8 cellular contexts compared by ENCODE assay signal in the genomic region with DNA sequence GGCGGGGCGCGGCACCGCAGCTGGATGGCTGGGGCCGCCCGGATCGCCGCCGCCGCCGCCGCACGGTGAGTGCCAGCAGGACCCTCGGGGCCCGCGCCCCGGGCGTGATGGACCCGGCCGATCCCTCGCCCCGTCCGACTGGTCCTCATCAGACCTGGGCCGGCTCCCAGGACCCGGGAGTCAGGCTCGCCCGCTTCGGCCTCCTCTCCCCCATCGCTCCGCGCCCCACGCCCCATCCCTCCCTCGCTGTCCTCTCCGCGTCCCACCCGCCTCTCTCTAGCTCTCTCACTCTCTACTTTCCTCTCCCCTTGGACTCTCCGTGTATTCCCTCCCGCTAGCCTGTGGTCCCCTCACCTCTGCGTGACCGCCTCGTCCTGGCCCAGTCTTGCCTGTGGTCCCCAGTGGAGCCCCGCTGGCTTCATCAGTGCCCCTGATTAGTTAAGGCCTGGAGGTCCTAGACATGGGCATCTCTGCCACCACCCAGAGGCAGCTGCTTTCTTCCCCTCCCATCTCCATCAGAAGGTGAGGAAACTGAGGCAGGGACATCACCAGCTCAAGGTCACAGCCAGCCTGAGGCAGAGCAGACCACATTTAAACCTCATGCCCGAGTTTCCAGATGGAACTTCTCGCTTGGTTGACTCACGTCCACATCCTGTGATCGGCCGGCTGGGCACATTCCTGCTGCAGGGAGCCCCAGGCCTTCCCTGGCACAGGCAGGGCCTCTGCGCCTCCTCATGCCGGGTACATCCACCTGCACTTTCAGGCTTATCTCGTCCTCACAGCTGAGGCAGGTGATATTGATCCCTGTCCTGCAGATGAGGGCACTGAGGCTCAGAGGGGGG. TPM values are rescaled to one million over a fixed set of nuclear protein-coding genes. Genes with fewer than 3 reads are reported as not detected.
DNase-seq lines count a peak whose midpoint lies in the region; ATAC-seq, FAIRE-seq and TF ChIP-seq lines count a peak whose summit lies in the region.

No MANE protein-coding gene starts in this region.

- peak overlapping the region; percentile 75 for H3K4me3 ChIP-seq in MM.1S (ENCODE audit: low read length)
- H3K4me3 ChIP-seq in kidney (ENCODE audit: low read length in 2 of 2): peak overlapping the region; percentile 67 to 94

- H3K4me1 ChIP-seq in MM.1S (ENCODE audit: low read length) (peaks cover 15% of the 10 kb centered on the region), kidney (ENCODE audit: control insufficient read depth in 1 of 2, insufficient read depth in 1 of 2, low read depth in 1 of 2, low read length in 2 of 2) (peaks cover 15 to 22% of the 10 kb centered on the region in 2 donors)

- H3K79me2 ChIP-seq in MM.1S (ENCODE audit: low read length): no peaks in the 10 kb centered on the region

- ATAC-seq in activated CD8-positive, alpha-beta memory T cell treated with anti-CD3 and anti-CD28 coated beads, Interleukin-2, amount 10 ng/mL, durations not matched to agents 7 days and 5 days: no peak
- peak in 1 of 2 donors; percentile 12 for ATAC-seq in stimulated activated naive B cell treated with anti-CD40 and anti-IgM and Interleukin-4, amounts not matched to agents 10 μg/mL and 1 μg/mL and 100 μg/mL, for 72 hours (replicated peaks)
- no peak for ATAC-seq in HG02885 (IDR thresholded peaks at IDR 0.05; ENCODE audit: poor library complexity, unreplicated experiment)
- no peak for ATAC-seq in HG03039 (IDR thresholded peaks at IDR 0.05; ENCODE audit: unreplicated experiment)

- H3K27ac Mint-ChIP-seq in activated CD8-positive, alpha-beta memory T cell treated with anti-CD3 and anti-CD28 coated beads, Interleukin-2, amount 10 ng/mL, durations not matched to agents 7 days and 5 days: peak overlapping the region; percentile 79
- H3K27ac Mint-ChIP-seq in stimulated activated naive B cell treated with anti-CD40 and anti-IgM and Interleukin-4, amounts not matched to agents 10 μg/mL and 1 μg/mL and 100 μg/mL, for 72 hours: peak overlapping the region; percentile 96

- no peak for DNase-seq in activated CD8-positive, alpha-beta memory T cell treated with anti-CD3 and anti-CD28 coated beads, Interleukin-2, amount 10 ng/mL, durations not matched to agents 7 days and 5 days
- DNase-seq in activated CD8-positive, alpha-beta memory T cell treated with anti-CD3 and anti-CD28 coated beads, Interleukin-2, amount 50 U/mL, for 4 hours: no peak
- DNase-seq in MM.1S (no peak), T47D (ENCODE audit: low read depth in 1 of 2, low spot score in 1 of 2) (peak; percentile 63 to 77), kidney (peak; percentile 91)
- no peak for DNase-seq in stimulated activated naive B cell treated with anti-CD40 and anti-IgM and Interleukin-4, amounts not matched to agents 10 μg/mL and 1 μg/mL and 100 μg/mL, for 72 hours

- H3K9me2 ChIP-seq in MM.1S (replicated peaks; ENCODE audit: insufficient read depth, low read length): no peaks in the 10 kb centered on the region

- no peak for FAIRE-seq in kidney (lab: Jason Lieb, UNC)

- in situ Hi-C loops in T47D (cut with HindIII; ENCODE audit: low pct_unique_long_range_greater_than_20kb, low sequenced_read_pairs): no loop called here

- intact Hi-C loops in kidney (cut with DNase I): no loop called here

- H3K4me2 ChIP-seq in MM.1S (ENCODE audit: low read depth, low read length): peak overlapping the region; percentile 96

- H3K9ac ChIP-seq in MM.1S (ENCODE audit: low read length): peak overlapping the region; percentile 74; the same call in 1 of the 2 replicates
- H3K9ac ChIP-seq in kidney (ENCODE audit: low read length in 2 of 2): peak overlapping the region; percentile 68 to 99

- peaks cover 19% of the 10 kb centered on the region for H3K4me1 Mint-ChIP-seq in activated CD8-positive, alpha-beta memory T cell treated with anti-CD3 and anti-CD28 coated beads, Interleukin-2, amount 10 ng/mL, durations not matched to agents 7 days and 5 days
- H3K4me1 Mint-ChIP-seq in stimulated activated naive B cell treated with anti-CD40 and anti-IgM and Interleukin-4, amounts not matched to agents 10 μg/mL and 1 μg/mL and 100 μg/mL, for 72 hours: peaks cover 26 to 35% of the 10 kb centered on the region in 2 donors

- H3K27ac ChIP-seq in MM.1S (ENCODE audit: low read length) (no peak overlapping the region), kidney (ENCODE audit: low read depth in 2 of 2, low read length in 2 of 2) (peak overlapping the region; percentile 95 to 97)

- H3K36me3 ChIP-seq in MM.1S (replicated peaks; ENCODE audit: insufficient read depth, low read length) (no peaks in the 10 kb centered on the region), kidney (ENCODE audit: control insufficient read depth in 1 of 2, insufficient read depth in 2 of 2, low read length in 2 of 2) (peaks cover 0 to 6% of the 10 kb centered on the region in 2 donors)

- H3K27me3 Mint-ChIP-seq in activated CD8-positive, alpha-beta memory T cell treated with anti-CD3 and anti-CD28 coated beads, Interleukin-2, amount 10 ng/mL, durations not matched to agents 7 days and 5 days: no peaks in the 10 kb centered on the region
- no peaks in the 10 kb centered on the region for H3K27me3 Mint-ChIP-seq in stimulated activated naive B cell treated with anti-CD40 and anti-IgM and Interleukin-4, amounts not matched to agents 10 μg/mL and 1 μg/mL and 100 μg/mL, for 72 hours

- peak overlapping the region; percentile 80 for H3K4me3 Mint-ChIP-seq in activated CD8-positive, alpha-beta memory T cell treated with anti-CD3 and anti-CD28 coated beads, Interleukin-2, amount 10 ng/mL, durations not matched to agents 7 days and 5 days
- peak overlapping the region; percentile 94 to 99 for H3K4me3 Mint-ChIP-seq in stimulated activated naive B cell treated with anti-CD40 and anti-IgM and Interleukin-4, amounts not matched to agents 10 μg/mL and 1 μg/mL and 100 μg/mL, for 72 hours

- no peaks in the 10 kb centered on the region for H3K36me3 Mint-ChIP-seq in activated CD8-positive, alpha-beta memory T cell treated with anti-CD3 and anti-CD28 coated beads, Interleukin-2, amount 10 ng/mL, durations not matched to agents 7 days and 5 days
- H3K36me3 Mint-ChIP-seq in stimulated activated naive B cell treated with anti-CD40 and anti-IgM and Interleukin-4, amounts not matched to agents 10 μg/mL and 1 μg/mL and 100 μg/mL, for 72 hours: peaks cover 9 to 13% of the 10 kb centered on the region in 2 donors

- H3K9me3 Mint-ChIP-seq in activated CD8-positive, alpha-beta memory T cell treated with anti-CD3 and anti-CD28 coated beads, Interleukin-2, amount 10 ng/mL, durations not matched to agents 7 days and 5 days (ENCODE audit: low read depth): no peaks in the 10 kb centered on the region
- no peaks in the 10 kb centered on the region for H3K9me3 Mint-ChIP-seq in stimulated activated naive B cell treated with anti-CD40 and anti-IgM and Interleukin-4, amounts not matched to agents 10 μg/mL and 1 μg/mL and 100 μg/mL, for 72 hours

- H3K9me3 ChIP-seq in MM.1S (replicated peaks; ENCODE audit: insufficient read depth, low read length) (no peaks in the 10 kb centered on the region), kidney (ENCODE audit: control insufficient read depth in 1 of 2, low read length in 2 of 2) (no peaks in the 10 kb centered on the region)

- H4K20me1 ChIP-seq in MM.1S (ENCODE audit: insufficient read depth, low read length): no peaks in the 10 kb centered on the region

- CTCF ChIA-PET in activated CD8-positive, alpha-beta memory T cell treated with anti-CD3 and anti-CD28 coated beads, Interleukin-2, amount 10 ng/mL, durations not matched to agents 7 days and 5 days (lab: Charles Lee): interaction anchor here (0.8 to 7.1 kb wide), 7 partner anchors 10 to 151 kb away, joined by 3 to 125 read pairs (median 6); a partner anchor contains a TSS

- no peaks in the 10 kb centered on the region for H3K27me3 ChIP-seq in MM.1S (replicated peaks; ENCODE audit: insufficient read depth, low read length)

- peaks cover 10% of the 10 kb centered on the region for H3F3A ChIP-seq in MM.1S (ENCODE audit: insufficient read depth, low read length)

- peak overlapping the region; percentile 97 for H2AFZ ChIP-seq in MM.1S (ENCODE audit: low read length)

- TF ChIP-seq CTCF in MM.1S (IDR thresholded peaks at IDR 0.05; ENCODE audit: low read length): no peak
- TF ChIP-seq CTCF in kidney (IDR thresholded peaks at IDR 0.05; ENCODE audit: borderline replicate concordance, extremely low read depth, insufficient read depth): no peak

RNA-seq across cellular contexts. Expression of a gene that starts 0.4 kb away (rescaled TPM):
- 10 to 100 TPM; 18.2 to 22.1 TPM for total RNA-seq in activated CD8-positive, alpha-beta memory T cell treated with anti-CD3 and anti-CD28 coated beads, Interleukin-2, amount 10 ng/mL, durations not matched to agents 7 days and 5 days
- 80.6 TPM for total RNA-seq in kidney
- 93.2 TPM for polyA plus RNA-seq in kidney (ENCODE audit: insufficient read depth, low read depth, low replicate concordance)

RNA-seq across cellular contexts. Expression of a gene that starts 17.4 kb away (rescaled TPM):
- total RNA-seq in activated CD8-positive, alpha-beta memory T cell treated with anti-CD3 and anti-CD28 coated beads, Interleukin-2, amount 10 ng/mL, durations not matched to agents 7 days and 5 days: 100 to 1,000 TPM; 150 to 164 TPM
- total RNA-seq in kidney: 103 TPM
- 171 TPM for polyA plus RNA-seq in kidney (ENCODE audit: insufficient read depth, low read depth, low replicate concordance)

RNA-seq across cellular contexts. Expression of a gene that starts 30.5 kb away (rescaled TPM):
- not detected for total RNA-seq in activated CD8-positive, alpha-beta memory T cell treated with anti-CD3 and anti-CD28 coated beads, Interleukin-2, amount 10 ng/mL, durations not matched to agents 7 days and 5 days
- 39.8 TPM for total RNA-seq in kidney
- polyA plus RNA-seq in kidney (ENCODE audit: insufficient read depth, low read depth, low replicate concordance): 7.3 TPM

RNA-seq across cellular contexts. Expression of a gene that starts 40.1 kb away (rescaled TPM):
- total RNA-seq in activated CD8-positive, alpha-beta memory T cell treated with anti-CD3 and anti-CD28 coated beads, Interleukin-2, amount 10 ng/mL, durations not matched to agents 7 days and 5 days: under 1 TPM; 0.16 to 0.79 TPM
- total RNA-seq in kidney: 0.41 TPM
- 0.28 TPM for polyA plus RNA-seq in kidney (ENCODE audit: insufficient read depth, low read depth, low replicate concordance)

RNA-seq across cellular contexts. Expression of a gene that starts 56.3 kb away (rescaled TPM):
- not detected for total RNA-seq in activated CD8-positive, alpha-beta memory T cell treated with anti-CD3 and anti-CD28 coated beads, Interleukin-2, amount 10 ng/mL, durations not matched to agents 7 days and 5 days
- total RNA-seq in kidney: 0.19 TPM
- polyA plus RNA-seq in kidney (ENCODE audit: insufficient read depth, low read depth, low replicate concordance): 0.52 TPM

Comparison
In these comparisons a context has a peak if more than half of its experiments do, and no peak if none do; other contexts are left out.
1. DNase-seq: peak in T47D (2 of 2) and kidney (single experiment); none in activated CD8-positive, alpha-beta memory T cell treated with anti-CD3 and anti-CD28 coated beads, Interleukin-2, amount 10 ng/mL, durations not matched to agents 7 days and 5 days (single experiment), activated CD8-positive, alpha-beta memory T cell treated with anti-CD3 and anti-CD28 coated beads, Interleukin-2, amount 50 U/mL, for 4 hours (single experiment), MM.1S (single experiment) and stimulated activated naive B cell treated with anti-CD40 and anti-IgM and Interleukin-4, amounts not matched to agents 10 μg/mL and 1 μg/mL and 100 μg/mL, for 72 hours (single experiment).
2. RNA of a gene that starts 30.5 kb away (total RNA-seq): 39.8 TPM in kidney (single experiment); not detected in activated CD8-positive, alpha-beta memory T cell treated with anti-CD3 and anti-CD28 coated beads, Interleukin-2, amount 10 ng/mL, durations not matched to agents 7 days and 5 days; every median in the first group is over 10 times any median in the second.